Comparison of ENCODE assay signal across 8 cellular contexts in the genomic region with DNA sequence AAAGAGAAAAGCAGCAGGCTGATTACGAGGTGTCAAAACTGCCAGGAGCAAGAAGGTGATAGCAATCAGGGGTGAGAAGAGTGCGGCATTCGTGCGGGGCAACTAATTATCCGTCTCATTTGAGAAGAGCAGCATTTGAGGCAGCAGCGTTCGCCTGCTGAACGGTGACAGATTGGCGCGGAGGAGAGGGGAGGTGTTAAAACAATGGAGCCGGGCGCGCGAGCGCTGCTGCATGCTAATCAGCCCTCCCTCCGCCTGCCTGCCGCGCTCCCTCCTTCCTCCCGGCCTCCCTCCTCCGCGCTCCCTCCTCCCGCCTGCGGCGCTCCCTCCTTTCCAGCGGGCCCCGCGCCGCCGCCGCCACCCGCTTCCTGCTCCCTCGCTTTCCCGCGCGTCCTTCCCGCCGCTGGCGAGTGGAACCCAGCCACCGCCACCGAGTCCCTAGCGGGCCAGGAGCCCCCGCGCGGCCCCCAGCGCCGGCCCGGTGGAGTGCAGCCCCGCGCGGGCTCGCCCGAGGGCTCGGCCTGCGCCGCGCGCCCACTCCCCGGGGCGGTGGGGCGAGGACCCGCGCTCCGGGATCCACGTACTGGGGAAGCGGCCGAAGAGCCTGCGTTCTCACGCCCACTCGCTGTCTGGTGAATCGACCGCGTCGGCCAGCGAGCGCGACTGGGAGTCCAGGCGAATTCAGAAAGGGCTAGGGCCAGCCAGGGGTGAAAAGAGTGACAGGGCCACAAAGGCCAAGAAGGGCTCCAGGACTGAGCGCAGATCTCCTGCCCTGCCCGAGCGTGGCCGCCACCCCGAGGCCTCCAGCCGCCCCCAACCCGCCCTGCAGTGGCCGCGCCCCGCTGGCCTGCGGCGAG.
DNase-seq lines count a peak whose midpoint lies in the region; ATAC-seq and TF ChIP-seq lines count a peak whose summit lies in the region.

No MANE protein-coding gene starts in this region.

- H3K27me3 Mint-ChIP-seq in naive B cell = peaks cover 0 to 7% (median 0%) of the 10 kb centered on the region in 3 donors

- peaks cover 7% of the 10 kb centered on the region for H3K36me3 ChIP-seq in NT2/D1 (ENCODE audit: insufficient read depth, insufficient read length, low read length)

- H3K27ac Mint-ChIP-seq in naive B cell = peak overlapping the region in 4 of 6 donors; percentile 18 to 96 (median 65)

- TF ChIP-seq CTCF in fibroblast of the aortic adventitia (IDR thresholded peaks at IDR 0.05; ENCODE audit: insufficient read depth, low read length) = no peak

- H3K27me3 ChIP-seq in NT2/D1 (ENCODE audit: insufficient read depth, insufficient read length) = peaks cover 39% of the 10 kb centered on the region

- no peaks in the 10 kb centered on the region for H3K9me3 Mint-ChIP-seq in naive B cell

- H3K9me3 ChIP-seq in NT2/D1 (ENCODE audit: insufficient read depth, low read length) = no peaks in the 10 kb centered on the region

- ATAC-seq in HG02973 (IDR thresholded peaks at IDR 0.05; ENCODE audit: unreplicated experiment) (peak; percentile 33), naive B cell (ENCODE audit: low read depth in 2 of 2) (peak; percentile 63 to 66)

- H3K4me3 ChIP-seq in NT2/D1 (ENCODE audit: insufficient read length, low read depth) (peak overlapping the region; percentile 63), fibroblast of the aortic adventitia (ENCODE audit: low read depth, low read length) (peak overlapping the region; percentile 73)

- DNase-seq in NCI-H2081 (lab: John Stamatoyannopoulos, UW) (peak; percentile 25 to 68), NCI-H2081 treated with DMSO at 0.1 percent for 48 hours (lab: John Stamatoyannopoulos, UW) (no peak), NT2/D1 (ENCODE audit: low read depth, low spot score) (peak; percentile 80), activated gamma-delta T cell (lab: John Stamatoyannopoulos, UW) (peak; percentile 26), fibroblast of the aortic adventitia (ENCODE audit: low read depth) (peak; percentile 51), naive B cell (peak; percentile 36), superior temporal gyrus (ENCODE audit: extremely low spot score) (peak; percentile 89)

- H3K9ac ChIP-seq in NT2/D1 (ENCODE audit: insufficient read length, low read depth) = peak overlapping the region; percentile 90

- H3K36me3 Mint-ChIP-seq in naive B cell = peaks cover 0 to 7% of the 10 kb centered on the region in 2 donors

- H3K4me1 ChIP-seq in NT2/D1 (ENCODE audit: insufficient read depth, insufficient read length) = no peaks in the 10 kb centered on the region

- peaks cover 8 to 30% (median 27%) of the 10 kb centered on the region in 3 donors for H3K4me1 Mint-ChIP-seq in naive B cell

- peak overlapping the region; percentile 80 to 97 (median 90) for H3K4me3 Mint-ChIP-seq in naive B cell
